Comparison of ENCODE assay signal across 1 cellular context in the genomic region with DNA sequence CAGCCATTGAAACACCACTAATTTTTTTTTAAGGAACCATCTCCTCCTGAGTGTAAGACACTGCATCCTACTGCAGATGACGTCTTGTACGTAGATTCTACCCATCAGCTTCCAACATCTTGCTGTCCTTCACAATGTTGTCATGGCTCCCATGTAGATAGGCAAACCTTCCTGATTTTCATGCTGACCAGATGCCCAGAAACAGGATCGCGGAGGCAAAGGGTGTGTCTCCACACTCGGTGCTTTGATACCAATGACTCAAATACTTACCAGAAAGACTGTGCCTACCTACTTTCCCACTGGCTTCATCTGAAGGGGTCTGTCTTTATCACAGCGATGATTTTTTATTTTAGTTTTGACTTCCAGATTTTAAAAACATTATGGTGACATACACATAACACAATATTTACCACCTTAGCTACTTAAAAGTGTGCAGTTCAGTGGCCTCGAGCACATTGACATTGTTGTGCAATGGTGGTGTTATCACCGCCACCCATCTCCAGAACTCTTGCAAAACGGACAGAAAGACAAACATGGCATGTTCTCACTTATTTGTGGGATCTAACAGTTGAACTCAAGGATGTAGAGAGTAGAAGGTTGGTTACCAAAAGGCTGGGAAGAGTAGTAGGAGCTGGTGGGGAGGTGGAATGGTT.
TF ChIP-seq lines count a peak whose summit lies in the region.

No MANE protein-coding gene starts in this region.

TF ChIP-seq in HepG2, 621 proteins besides CTCF, POLR2A, EP300 and RAD21 (continued from another document and continues in another):
- TF ChIP-seq, protein P1, sequence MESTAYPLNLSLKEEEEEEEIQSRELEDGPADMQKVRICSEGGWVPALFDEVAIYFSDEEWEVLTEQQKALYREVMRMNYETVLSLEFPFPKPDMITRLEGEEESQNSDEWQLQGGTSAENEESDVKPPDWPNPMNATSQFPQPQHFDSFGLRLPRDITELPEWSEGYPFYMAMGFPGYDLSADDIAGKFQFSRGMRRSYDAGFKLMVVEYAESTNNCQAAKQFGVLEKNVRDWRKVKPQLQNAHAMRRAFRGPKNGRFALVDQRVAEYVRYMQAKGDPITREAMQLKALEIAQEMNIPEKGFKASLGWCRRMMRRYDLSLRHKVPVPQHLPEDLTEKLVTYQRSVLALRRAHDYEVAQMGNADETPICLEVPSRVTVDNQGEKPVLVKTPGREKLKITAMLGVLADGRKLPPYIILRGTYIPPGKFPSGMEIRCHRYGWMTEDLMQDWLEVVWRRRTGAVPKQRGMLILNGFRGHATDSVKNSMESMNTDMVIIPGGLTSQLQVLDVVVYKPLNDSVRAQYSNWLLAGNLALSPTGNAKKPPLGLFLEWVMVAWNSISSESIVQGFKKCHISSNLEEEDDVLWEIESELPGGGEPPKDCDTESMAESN (CRISPR knock-in tag; conservative IDR thresholded peaks at IDR 0.05), result peak; percentile 75
- TF ChIP-seq ATRX (CRISPR knock-in tag; IDR thresholded peaks at IDR 0.05; ENCODE audit: borderline replicate concordance) (no peak), ZNF768 (CRISPR knock-in tag; IDR thresholded peaks at IDR 0.05) (no peak), ZNF724P (CRISPR knock-in tag; IDR thresholded peaks at IDR 0.05; ENCODE audit: borderline replicate concordance) (no peak), ZNF562 (CRISPR knock-in tag; IDR thresholded peaks at IDR 0.05; ENCODE audit: borderline replicate concordance) (no peak), PHF21A (CRISPR knock-in tag; IDR thresholded peaks at IDR 0.05) (peak; percentile 87), JDP2 (CRISPR knock-in tag; IDR thresholded peaks at IDR 0.05; ENCODE audit: borderline replicate concordance) (peak; percentile 68; the same call in 1 of the 2 replicates), ZNF484 (CRISPR knock-in tag; IDR thresholded peaks at IDR 0.05; ENCODE audit: borderline replicate concordance, low read depth) (no peak), KLF15 (CRISPR knock-in tag; IDR thresholded peaks at IDR 0.05; ENCODE audit: borderline replicate concordance) (no peak), ZBTB21 (CRISPR knock-in tag; IDR thresholded peaks at IDR 0.05) (peak; percentile 54; the same call in 1 of the 2 replicates), ZFAT (CRISPR knock-in tag; conservative IDR thresholded peaks at IDR 0.05) (no peak), PHF20 (CRISPR knock-in tag; IDR thresholded peaks at IDR 0.05) (no peak), SIX1 (CRISPR knock-in tag; IDR thresholded peaks at IDR 0.05; ENCODE audit: borderline replicate concordance) (peak; percentile 83), MEIS1 (CRISPR knock-in tag; IDR thresholded peaks at IDR 0.05; ENCODE audit: borderline replicate concordance) (peak; percentile 66; the same call in 1 of the 2 replicates), ZNF720 (CRISPR knock-in tag; IDR thresholded peaks at IDR 0.05) (no peak), HNRNPH1 (optimal IDR thresholded peaks at IDR 0.05; ENCODE audit: low read depth, low read length) (no peak), ZNF282 (IDR thresholded peaks at IDR 0.05; ENCODE audit: partially characterized antibody) (no peak), RBFOX2 (IDR thresholded peaks at IDR 0.05; ENCODE audit: low read depth, low read length) (no peak), SIN3B (IDR thresholded peaks at IDR 0.05; ENCODE audit: low read length) (0 out of 2 replicates have a peak, but pooled peaks have one; percentile 39), ZNF790 (CRISPR knock-in tag; IDR thresholded peaks at IDR 0.05; ENCODE audit: borderline replicate concordance) (no peak), ZNF672 (CRISPR knock-in tag; IDR thresholded peaks at IDR 0.05) (no peak), ZNF446 (CRISPR knock-in tag; IDR thresholded peaks at IDR 0.05) (no peak), ZNF564 (CRISPR knock-in tag; IDR thresholded peaks at IDR 0.05) (0 out of 2 replicates have a peak, but pooled peaks have one; percentile 46), SRSF9 (IDR thresholded peaks at IDR 0.05; ENCODE audit: borderline replicate concordance, insufficient read depth, low read depth, low read length, poor library complexity, severe bottlenecking) (no peak), MEF2D (CRISPR knock-in tag; IDR thresholded peaks at IDR 0.05) (peak; percentile 92), ZNF556 (CRISPR knock-in tag; IDR thresholded peaks at IDR 0.05; ENCODE audit: borderline replicate concordance) (peak; percentile 83; the same call in 1 of the 2 replicates), ATM (IDR thresholded peaks at IDR 0.05; ENCODE audit: borderline replicate concordance) (no peak), POGZ (CRISPR knock-in tag; IDR thresholded peaks at IDR 0.05) (peak; percentile 95), TBP (CRISPR knock-in tag; IDR thresholded peaks at IDR 0.05) (no peak), JUN (CRISPR knock-in tag; IDR thresholded peaks at IDR 0.05) (peak; percentile 60; the same call in 1 of the 2 replicates), SMAD1 (CRISPR knock-in tag; IDR thresholded peaks at IDR 0.05; ENCODE audit: borderline replicate concordance, low read depth) (0 out of 2 replicates have a peak, but pooled peaks have one; percentile 56), ZNF839 (CRISPR knock-in tag; IDR thresholded peaks at IDR 0.05; ENCODE audit: borderline replicate concordance) (no peak)
- TF ChIP-seq, protein P2, sequence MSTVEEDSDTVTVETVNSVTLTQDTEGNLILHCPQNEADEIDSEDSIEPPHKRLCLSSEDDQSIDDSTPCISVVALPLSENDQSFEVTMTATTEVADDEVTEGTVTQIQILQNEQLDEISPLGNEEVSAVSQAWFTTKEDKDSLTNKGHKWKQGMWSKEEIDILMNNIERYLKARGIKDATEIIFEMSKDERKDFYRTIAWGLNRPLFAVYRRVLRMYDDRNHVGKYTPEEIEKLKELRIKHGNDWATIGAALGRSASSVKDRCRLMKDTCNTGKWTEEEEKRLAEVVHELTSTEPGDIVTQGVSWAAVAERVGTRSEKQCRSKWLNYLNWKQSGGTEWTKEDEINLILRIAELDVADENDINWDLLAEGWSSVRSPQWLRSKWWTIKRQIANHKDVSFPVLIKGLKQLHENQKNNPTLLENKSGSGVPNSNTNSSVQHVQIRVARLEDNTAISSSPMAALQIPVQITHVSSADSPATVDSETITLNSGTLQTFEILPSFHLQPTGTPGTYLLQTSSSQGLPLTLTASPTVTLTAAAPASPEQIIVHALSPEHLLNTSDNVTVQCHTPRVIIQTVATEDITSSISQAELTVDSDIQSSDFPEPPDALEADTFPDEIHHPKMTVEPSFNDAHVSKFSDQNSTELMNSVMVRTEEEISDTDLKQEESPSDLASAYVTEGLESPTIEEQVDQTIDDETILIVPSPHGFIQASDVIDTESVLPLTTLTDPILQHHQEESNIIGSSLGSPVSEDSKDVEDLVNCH (CRISPR knock-in tag; IDR thresholded peaks at IDR 0.05), result no peak
- TF ChIP-seq, protein P3, sequence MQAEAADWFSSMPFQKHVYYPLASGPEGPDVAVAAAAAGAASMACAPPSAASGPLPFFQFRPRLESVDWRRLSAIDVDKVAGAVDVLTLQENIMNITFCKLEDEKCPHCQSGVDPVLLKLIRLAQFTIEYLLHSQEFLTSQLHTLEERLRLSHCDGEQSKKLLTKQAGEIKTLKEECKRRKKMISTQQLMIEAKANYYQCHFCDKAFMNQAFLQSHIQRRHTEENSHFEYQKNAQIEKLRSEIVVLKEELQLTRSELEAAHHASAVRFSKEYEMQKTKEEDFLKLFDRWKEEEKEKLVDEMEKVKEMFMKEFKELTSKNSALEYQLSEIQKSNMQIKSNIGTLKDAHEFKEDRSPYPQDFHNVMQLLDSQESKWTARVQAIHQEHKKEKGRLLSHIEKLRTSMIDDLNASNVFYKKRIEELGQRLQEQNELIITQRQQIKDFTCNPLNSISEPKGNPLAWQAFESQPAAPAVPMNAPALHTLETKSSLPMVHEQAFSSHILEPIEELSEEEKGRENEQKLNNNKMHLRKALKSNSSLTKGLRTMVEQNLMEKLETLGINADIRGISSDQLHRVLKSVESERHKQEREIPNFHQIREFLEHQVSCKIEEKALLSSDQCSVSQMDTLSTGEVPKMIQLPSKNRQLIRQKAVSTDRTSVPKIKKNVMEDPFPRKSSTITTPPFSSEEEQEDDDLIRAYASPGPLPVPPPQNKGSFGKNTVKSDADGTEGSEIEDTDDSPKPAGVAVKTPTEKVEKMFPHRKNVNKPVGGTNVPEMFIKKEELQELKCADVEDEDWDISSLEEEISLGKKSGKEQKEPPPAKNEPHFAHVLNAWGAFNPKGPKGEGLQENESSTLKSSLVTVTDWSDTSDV (CRISPR knock-in tag; IDR thresholded peaks at IDR 0.05), result no peak
- TF ChIP-seq, protein P4, sequence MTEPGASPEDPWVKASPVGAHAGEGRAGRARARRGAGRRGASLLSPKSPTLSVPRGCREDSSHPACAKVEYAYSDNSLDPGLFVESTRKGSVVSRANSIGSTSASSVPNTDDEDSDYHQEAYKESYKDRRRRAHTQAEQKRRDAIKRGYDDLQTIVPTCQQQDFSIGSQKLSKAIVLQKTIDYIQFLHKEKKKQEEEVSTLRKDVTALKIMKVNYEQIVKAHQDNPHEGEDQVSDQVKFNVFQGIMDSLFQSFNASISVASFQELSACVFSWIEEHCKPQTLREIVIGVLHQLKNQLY (CRISPR knock-in tag; IDR thresholded peaks at IDR 0.05), result peak; percentile 93
- TF ChIP-seq, protein P5, sequence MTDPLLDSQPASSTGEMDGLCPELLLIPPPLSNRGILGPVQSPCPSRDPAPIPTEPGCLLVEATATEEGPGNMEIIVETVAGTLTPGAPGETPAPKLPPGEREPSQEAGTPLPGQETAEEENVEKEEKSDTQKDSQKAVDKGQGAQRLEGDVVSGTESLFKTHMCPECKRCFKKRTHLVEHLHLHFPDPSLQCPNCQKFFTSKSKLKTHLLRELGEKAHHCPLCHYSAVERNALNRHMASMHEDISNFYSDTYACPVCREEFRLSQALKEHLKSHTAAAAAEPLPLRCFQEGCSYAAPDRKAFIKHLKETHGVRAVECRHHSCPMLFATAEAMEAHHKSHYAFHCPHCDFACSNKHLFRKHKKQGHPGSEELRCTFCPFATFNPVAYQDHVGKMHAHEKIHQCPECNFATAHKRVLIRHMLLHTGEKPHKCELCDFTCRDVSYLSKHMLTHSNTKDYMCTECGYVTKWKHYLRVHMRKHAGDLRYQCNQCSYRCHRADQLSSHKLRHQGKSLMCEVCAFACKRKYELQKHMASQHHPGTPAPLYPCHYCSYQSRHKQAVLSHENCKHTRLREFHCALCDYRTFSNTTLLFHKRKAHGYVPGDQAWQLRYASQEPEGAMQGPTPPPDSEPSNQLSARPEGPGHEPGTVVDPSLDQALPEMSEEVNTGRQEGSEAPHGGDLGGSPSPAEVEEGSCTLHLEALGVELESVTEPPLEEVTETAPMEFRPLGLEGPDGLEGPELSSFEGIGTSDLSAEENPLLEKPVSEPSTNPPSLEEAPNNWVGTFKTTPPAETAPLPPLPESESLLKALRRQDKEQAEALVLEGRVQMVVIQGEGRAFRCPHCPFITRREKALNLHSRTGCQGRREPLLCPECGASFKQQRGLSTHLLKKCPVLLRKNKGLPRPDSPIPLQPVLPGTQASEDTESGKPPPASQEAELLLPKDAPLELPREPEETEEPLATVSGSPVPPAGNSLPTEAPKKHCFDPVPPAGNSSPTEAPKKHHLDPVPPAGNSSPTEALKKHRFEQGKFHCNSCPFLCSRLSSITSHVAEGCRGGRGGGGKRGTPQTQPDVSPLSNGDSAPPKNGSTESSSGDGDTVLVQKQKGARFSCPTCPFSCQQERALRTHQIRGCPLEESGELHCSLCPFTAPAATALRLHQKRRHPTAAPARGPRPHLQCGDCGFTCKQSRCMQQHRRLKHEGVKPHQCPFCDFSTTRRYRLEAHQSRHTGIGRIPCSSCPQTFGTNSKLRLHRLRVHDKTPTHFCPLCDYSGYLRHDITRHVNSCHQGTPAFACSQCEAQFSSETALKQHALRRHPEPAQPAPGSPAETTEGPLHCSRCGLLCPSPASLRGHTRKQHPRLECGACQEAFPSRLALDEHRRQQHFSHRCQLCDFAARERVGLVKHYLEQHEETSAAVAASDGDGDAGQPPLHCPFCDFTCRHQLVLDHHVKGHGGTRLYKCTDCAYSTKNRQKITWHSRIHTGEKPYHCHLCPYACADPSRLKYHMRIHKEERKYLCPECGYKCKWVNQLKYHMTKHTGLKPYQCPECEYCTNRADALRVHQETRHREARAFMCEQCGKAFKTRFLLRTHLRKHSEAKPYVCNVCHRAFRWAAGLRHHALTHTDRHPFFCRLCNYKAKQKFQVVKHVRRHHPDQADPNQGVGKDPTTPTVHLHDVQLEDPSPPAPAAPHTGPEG (CRISPR knock-in tag; IDR thresholded peaks at IDR 0.05), result no peak; the same call in 1 of the 2 replicates
- TF ChIP-seq, protein P6, sequence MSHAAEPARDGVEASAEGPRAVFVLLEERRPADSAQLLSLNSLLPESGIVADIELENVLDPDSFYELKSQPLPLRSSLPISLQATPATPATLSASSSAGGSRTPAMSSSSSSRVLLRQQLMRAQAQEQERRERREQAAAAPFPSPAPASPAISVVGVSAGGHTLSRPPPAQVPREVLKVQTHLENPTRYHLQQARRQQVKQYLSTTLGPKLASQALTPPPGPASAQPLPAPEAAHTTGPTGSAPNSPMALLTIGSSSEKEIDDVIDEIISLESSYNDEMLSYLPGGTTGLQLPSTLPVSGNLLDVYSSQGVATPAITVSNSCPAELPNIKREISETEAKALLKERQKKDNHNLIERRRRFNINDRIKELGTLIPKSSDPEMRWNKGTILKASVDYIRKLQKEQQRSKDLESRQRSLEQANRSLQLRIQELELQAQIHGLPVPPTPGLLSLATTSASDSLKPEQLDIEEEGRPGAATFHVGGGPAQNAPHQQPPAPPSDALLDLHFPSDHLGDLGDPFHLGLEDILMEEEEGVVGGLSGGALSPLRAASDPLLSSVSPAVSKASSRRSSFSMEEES (CRISPR knock-in tag; IDR thresholded peaks at IDR 0.05), result peak; percentile 89
- TF ChIP-seq, protein P7, sequence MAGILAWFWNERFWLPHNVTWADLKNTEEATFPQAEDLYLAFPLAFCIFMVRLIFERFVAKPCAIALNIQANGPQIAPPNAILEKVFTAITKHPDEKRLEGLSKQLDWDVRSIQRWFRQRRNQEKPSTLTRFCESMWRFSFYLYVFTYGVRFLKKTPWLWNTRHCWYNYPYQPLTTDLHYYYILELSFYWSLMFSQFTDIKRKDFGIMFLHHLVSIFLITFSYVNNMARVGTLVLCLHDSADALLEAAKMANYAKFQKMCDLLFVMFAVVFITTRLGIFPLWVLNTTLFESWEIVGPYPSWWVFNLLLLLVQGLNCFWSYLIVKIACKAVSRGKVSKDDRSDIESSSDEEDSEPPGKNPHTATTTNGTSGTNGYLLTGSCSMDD (CRISPR knock-in tag; IDR thresholded peaks at IDR 0.05), result no peak
- TF ChIP-seq, protein P8, sequence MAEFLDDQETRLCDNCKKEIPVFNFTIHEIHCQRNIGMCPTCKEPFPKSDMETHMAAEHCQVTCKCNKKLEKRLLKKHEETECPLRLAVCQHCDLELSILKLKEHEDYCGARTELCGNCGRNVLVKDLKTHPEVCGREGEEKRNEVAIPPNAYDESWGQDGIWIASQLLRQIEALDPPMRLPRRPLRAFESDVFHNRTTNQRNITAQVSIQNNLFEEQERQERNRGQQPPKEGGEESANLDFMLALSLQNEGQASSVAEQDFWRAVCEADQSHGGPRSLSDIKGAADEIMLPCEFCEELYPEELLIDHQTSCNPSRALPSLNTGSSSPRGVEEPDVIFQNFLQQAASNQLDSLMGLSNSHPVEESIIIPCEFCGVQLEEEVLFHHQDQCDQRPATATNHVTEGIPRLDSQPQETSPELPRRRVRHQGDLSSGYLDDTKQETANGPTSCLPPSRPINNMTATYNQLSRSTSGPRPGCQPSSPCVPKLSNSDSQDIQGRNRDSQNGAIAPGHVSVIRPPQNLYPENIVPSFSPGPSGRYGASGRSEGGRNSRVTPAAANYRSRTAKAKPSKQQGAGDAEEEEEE (CRISPR knock-in tag; IDR thresholded peaks at IDR 0.05; ENCODE audit: borderline replicate concordance), result no peak
- TF ChIP-seq, protein P9, sequence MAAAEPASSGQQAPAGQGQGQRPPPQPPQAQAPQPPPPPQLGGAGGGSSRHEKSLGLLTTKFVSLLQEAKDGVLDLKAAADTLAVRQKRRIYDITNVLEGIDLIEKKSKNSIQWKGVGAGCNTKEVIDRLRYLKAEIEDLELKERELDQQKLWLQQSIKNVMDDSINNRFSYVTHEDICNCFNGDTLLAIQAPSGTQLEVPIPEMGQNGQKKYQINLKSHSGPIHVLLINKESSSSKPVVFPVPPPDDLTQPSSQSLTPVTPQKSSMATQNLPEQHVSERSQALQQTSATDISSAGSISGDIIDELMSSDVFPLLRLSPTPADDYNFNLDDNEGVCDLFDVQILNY (CRISPR knock-in tag; conservative IDR thresholded peaks at IDR 0.05), result no peak
